In genomic region chr22:50481045-50481439, GRCh38 we compare ENCODE assay signal across 1 cellular context.
TF ChIP-seq lines count a peak whose summit lies in the region.

No MANE protein-coding gene starts in this region.

TF ChIP-seq in K562, 482 proteins besides CTCF, POLR2A, EP300 and RAD21:
- TF ChIP-seq DACH1 (IDR thresholded peaks at IDR 0.05; ENCODE audit: partially characterized antibody) (no peak), ZNF282 (CRISPR knock-in tag; IDR thresholded peaks at IDR 0.05) (no peak), HOXB6 (CRISPR knock-in tag; IDR thresholded peaks at IDR 0.05; ENCODE audit: borderline replicate concordance) (no peak), MTA3 (IDR thresholded peaks at IDR 0.05; ENCODE audit: borderline replicate concordance) (no peak), DIDO1 (tag; IDR thresholded peaks at IDR 0.05; ENCODE audit: low read depth) (no peak), ZNF232 (CRISPR knock-in tag; IDR thresholded peaks at IDR 0.05) (no peak), SRF (CRISPR knock-in tag; IDR thresholded peaks at IDR 0.05) (no peak), NCOA6 (IDR thresholded peaks at IDR 0.05) (peak; percentile 57), SNRNP70 (optimal IDR thresholded peaks at IDR 0.05; ENCODE audit: low read depth, low read length) (no peak), POLR2AphosphoS5 (IDR thresholded peaks at IDR 0.05; ENCODE audit: control insufficient read depth, insufficient read depth, low read depth, low read length) (no peak), GTF2B (IDR thresholded peaks at IDR 0.05; ENCODE audit: extremely low read depth, insufficient read length) (no peak), FOXM1 (IDR thresholded peaks at IDR 0.05; ENCODE audit: low read depth) (no peak), FOXM1 (CRISPR knock-in tag; IDR thresholded peaks at IDR 0.05; ENCODE audit: low read depth) (no peak), KDM1A (IDR thresholded peaks at IDR 0.05) (no peak), ZSCAN32 (CRISPR knock-in tag; IDR thresholded peaks at IDR 0.05) (no peak)
- TF ChIP-seq, protein P1, sequence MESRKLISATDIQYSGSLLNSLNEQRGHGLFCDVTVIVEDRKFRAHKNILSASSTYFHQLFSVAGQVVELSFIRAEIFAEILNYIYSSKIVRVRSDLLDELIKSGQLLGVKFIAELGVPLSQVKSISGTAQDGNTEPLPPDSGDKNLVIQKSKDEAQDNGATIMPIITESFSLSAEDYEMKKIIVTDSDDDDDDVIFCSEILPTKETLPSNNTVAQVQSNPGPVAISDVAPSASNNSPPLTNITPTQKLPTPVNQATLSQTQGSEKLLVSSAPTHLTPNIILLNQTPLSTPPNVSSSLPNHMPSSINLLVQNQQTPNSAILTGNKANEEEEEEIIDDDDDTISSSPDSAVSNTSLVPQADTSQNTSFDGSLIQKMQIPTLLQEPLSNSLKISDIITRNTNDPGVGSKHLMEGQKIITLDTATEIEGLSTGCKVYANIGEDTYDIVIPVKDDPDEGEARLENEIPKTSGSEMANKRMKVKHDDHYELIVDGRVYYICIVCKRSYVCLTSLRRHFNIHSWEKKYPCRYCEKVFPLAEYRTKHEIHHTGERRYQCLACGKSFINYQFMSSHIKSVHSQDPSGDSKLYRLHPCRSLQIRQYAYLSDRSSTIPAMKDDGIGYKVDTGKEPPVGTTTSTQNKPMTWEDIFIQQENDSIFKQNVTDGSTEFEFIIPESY (CRISPR knock-in tag; IDR thresholded peaks at IDR 0.05) = peak; percentile 55; the same call in 1 of the 2 replicates
TF ChIP-seq in K562: peak in this region for 2.
